18 cellular contexts compared by ENCODE assay signal in genomic region chr1:246682231-246682895, GRCh38. TPM values are rescaled to one million over a fixed set of nuclear protein-coding genes. Genes with fewer than 3 reads are reported as not detected.
DNase-seq lines count a peak whose midpoint lies in the region; ATAC-seq and TF ChIP-seq lines count a peak whose summit lies in the region.
"Had no signal": no experiment of that assay in that cellular context is flagged by ENCODE, and none has a peak within 500 bp of the region (broad histone marks: within the 10 kb centered on the region; RNA-seq: fewer than 3 reads in every experiment).

No MANE protein-coding gene starts in this region.

- H3K9ac ChIP-seq in rectal smooth muscle tissue (ENCODE audit: low read length): no peak overlapping the region

- peaks cover 5 to 30% (median 17%) of the 10 kb centered on the region in 4 donors for H3K4me1 ChIP-seq in esophagus muscularis mucosa
- no peaks in the 10 kb centered on the region for H3K4me1 ChIP-seq in rectal smooth muscle tissue (ENCODE audit: control insufficient read depth, insufficient read depth, low read length)

- no peak for TF ChIP-seq POLR2A in esophagus muscularis mucosa (IDR thresholded peaks at IDR 0.05; ENCODE audit: low read depth)

- H3K27me3 Mint-ChIP-seq in MCF 10A (ENCODE audit: insufficient read depth, unreplicated experiment): no peaks in the 10 kb centered on the region
- H3K27me3 Mint-ChIP-seq: IgD-negative memory B cell had no signal

- intact Hi-C loops in esophagus muscularis mucosa (cut with DNase I) (no loop called here), MCF 10A (cut with micrococcal nuclease) (no loop called here)

- BruUV-seq in MCF 10A (replicated peaks; lab: Mats Ljungman, UMichigan): no TSS peak

- TF ChIP-seq EP300 in esophagus muscularis mucosa (IDR thresholded peaks at IDR 0.05): no peak

- no peaks in the 10 kb centered on the region for H3K36me3 ChIP-seq in esophagus muscularis mucosa
- no peaks in the 10 kb centered on the region for H3K36me3 ChIP-seq in rectal smooth muscle tissue (ENCODE audit: control insufficient read depth, insufficient read depth, low read length)
- H3K36me3 ChIP-seq in MG63: no peaks in the 10 kb centered on the region

- H3K4me3 Mint-ChIP-seq in MCF 10A (ENCODE audit: unreplicated experiment): no peak overlapping the region

- H3K27me3 ChIP-seq in esophagus muscularis mucosa (no peaks in the 10 kb centered on the region), rectal smooth muscle tissue (ENCODE audit: control insufficient read depth, insufficient read depth, low read length) (no peaks in the 10 kb centered on the region), MG63 (no peaks in the 10 kb centered on the region)

- H3K27ac ChIP-seq in esophagus muscularis mucosa (replicated peaks in 1 of 4): peak overlapping the region; percentile 40 to 60 (median 44)
- peak overlapping the region; percentile 63 for H3K27ac ChIP-seq in rectal smooth muscle tissue (ENCODE audit: low read depth, low read length)
- H3K27ac ChIP-seq: epithelial cell of prostate had no signal

- no peak for TF ChIP-seq CTCF in esophagus muscularis mucosa (IDR thresholded peaks at IDR 0.05)
- no peak for TF ChIP-seq CTCF in MCF 10A (IDR thresholded peaks at IDR 0.05; ENCODE audit: unreplicated experiment)

- DNase-seq in EH (ENCODE audit: low read depth) (peak; percentile 27), esophagus muscularis mucosa (ENCODE audit: extremely low spot score) (no peak), islet precursor cell (peak; percentile 72), MG63 (no peak), MCF 10A (ENCODE audit: unreplicated experiment) (no peak)
- DNase-seq in stimulated activated CD4-positive, alpha-beta T cell treated with anti-CD3 and anti-CD28 coated beads, Interleukin-15, amount 100 ng/mL, for 24 hours: no peak
- DNase-seq: ACHN; activated CD4-positive, alpha-beta T cell treated with anti-CD3 and anti-CD28 coated beads, Interleukin-2, amount 50 U/mL, for 1 hour; activated T-cell treated with anti-CD3 and anti-CD28 coated beads, Interleukin-2, amount 50 U/mL, for 1 hour; cerebellar nuclear complex; NK-92 treated with Interleukin-12 subunit alpha and Interleukin-12 subunit beta, amount 100 ng/mL, for 24 hours; nucleus accumbens; SHP77 treated with DMSO at 0.1 percent for 48 hours; substantia nigra had no signal

- H3K9me3 Mint-ChIP-seq in MCF 10A (ENCODE audit: unreplicated experiment): no peaks in the 10 kb centered on the region
- H3K9me3 Mint-ChIP-seq: IgD-negative memory B cell had no signal

- H3K4me1 Mint-ChIP-seq in MCF 10A (ENCODE audit: insufficient read depth, unreplicated experiment): no peaks in the 10 kb centered on the region

- WGBS in esophagus muscularis mucosa: 82% methylated on average over 10 of the region's 10 CpGs

- H3K4me3 ChIP-seq in esophagus muscularis mucosa (no peak overlapping the region), rectal smooth muscle tissue (ENCODE audit: low read length) (no peak overlapping the region), MG63 (no peak overlapping the region)

- CTCF ChIA-PET in MCF 10A (lab: Yijun Ruan, JAX): interaction anchor here (0.6 to 16.3 kb wide), 10 partner anchors 8 to 190 kb away, joined by 3 to 464 read pairs (median 4); no protein-coding TSS in a partner anchor

- no peaks in the 10 kb centered on the region for H3K9me3 ChIP-seq in esophagus muscularis mucosa
- no peaks in the 10 kb centered on the region for H3K9me3 ChIP-seq in MG63

- POLR2A ChIA-PET in MCF 10A (lab: Yijun Ruan, JAX): interaction anchor here (0.6 to 1.5 kb wide), 2 partner anchors 9 to 50 kb away, joined by 3 to 4 read pairs; no protein-coding TSS in a partner anchor

- H3K36me3 Mint-ChIP-seq in MCF 10A (ENCODE audit: insufficient read depth, unreplicated experiment): peaks cover 4% of the 10 kb centered on the region

- no peak for ATAC-seq in HG02678 (IDR thresholded peaks at IDR 0.05; ENCODE audit: unreplicated experiment)

- H3K27ac Mint-ChIP-seq in MCF 10A (ENCODE audit: low read depth, unreplicated experiment): no peak overlapping the region
- H3K27ac Mint-ChIP-seq: IgD-negative memory B cell had no signal

RNA-seq across cellular contexts. Expression of gene SCCPDH, which starts 41.8 kb away (rescaled TPM):
- total RNA-seq in esophagus muscularis mucosa: 10 to 100 TPM; 19.4 to 25.5 (median 23.8) TPM
- 51.1 and 76.6 TPM in 2 replicates for total RNA-seq in MG63 (2014; rRNA removed; shearing (Covaris generic); ENCODE audit: low replicate concordance)
- 28.4 and 32.2 TPM in 2 replicates for total RNA-seq in MCF 10A (2022)

Comparison
In these comparisons a context has a peak if more than half of its experiments do, and no peak if none do; other contexts are left out.
1. DNase-seq: peak in EH (single experiment) and islet precursor cell (single experiment); none in esophagus muscularis mucosa (single experiment), MG63 (single experiment), stimulated activated CD4-positive, alpha-beta T cell treated with anti-CD3 and anti-CD28 coated beads, Interleukin-15, amount 100 ng/mL, for 24 hours (single experiment) and MCF 10A (single experiment).